ENCODE assay signal across 27 cellular contexts in the genomic region with DNA sequence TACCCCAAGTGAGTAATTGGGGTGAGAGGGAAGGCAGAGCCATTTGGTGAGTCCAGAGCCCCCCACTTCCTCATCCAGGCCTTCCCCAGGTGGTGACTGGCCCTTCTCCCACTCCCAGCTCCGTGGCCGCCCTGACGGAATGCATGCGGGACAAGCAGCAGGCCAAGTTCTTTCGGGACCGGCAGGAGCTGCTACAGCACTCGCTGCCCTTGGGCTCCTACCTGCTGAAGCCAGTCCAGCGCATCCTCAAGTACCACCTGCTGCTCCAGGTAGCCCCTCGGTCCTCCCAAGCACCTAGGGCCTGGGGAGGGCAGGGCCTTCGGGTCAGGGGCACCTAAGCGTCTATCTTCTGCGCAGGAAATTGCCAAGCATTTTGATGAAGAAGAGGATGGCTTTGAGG. TPM values are rescaled to one million over a fixed set of nuclear protein-coding genes. Genes with fewer than 3 reads are reported as not detected.
DNase-seq lines count a peak whose midpoint lies in the region; ATAC-seq, FAIRE-seq and TF ChIP-seq lines count a peak whose summit lies in the region.
"Had no signal": no experiment of that assay in that cellular context is flagged by ENCODE, and none has a peak within 500 bp of the region (broad histone marks: within the 10 kb centered on the region; RNA-seq: fewer than 3 reads in every experiment).

No MANE protein-coding gene starts in this region.

- CTCF ChIA-PET in HepG2 (lab: Yijun Ruan, JAX; ENCODE audit: low intra/inter-chr PET ratio, low total read pairs), result no interaction called here

- peaks cover 53% of the 10 kb centered on the region for H3K36me3 ChIP-seq in bronchial epithelial cell (ENCODE audit: control insufficient read depth, insufficient read depth, low read length)
- H3K36me3 ChIP-seq in HepG2 (replicated peaks in 1 of 2; ENCODE audit: control insufficient read depth in 1 of 2, insufficient read depth in 2 of 2, low read length in 2 of 2), result peaks cover 10 to 14% of the 10 kb centered on the region in 2 experiments; a peak in 3 of 5 replicates
- H3K36me3 ChIP-seq in upper lobe of right lung, result peaks cover 40% of the 10 kb centered on the region
- peaks cover 35 to 37% of the 10 kb centered on the region in 2 donors for H3K36me3 ChIP-seq in thyroid gland
- H3K36me3 ChIP-seq: uterus had no signal

- ATAC-seq in Right ventricle myocardium superior (ENCODE audit: poor library complexity) (no peak), Right ventricle myocardium inferior (no peak), HepG2 (no peak), upper lobe of right lung (no peak), HG03571 (IDR thresholded peaks at IDR 0.05; ENCODE audit: unreplicated experiment) (no peak)
- ATAC-seq: activated CD8-positive, alpha-beta T cell treated with anti-CD3 and anti-CD28 coated beads, Interleukin-2, amount 10 ng/mL, durations not matched to agents 7 days and 5 days; mucosa of descending colon; stimulated activated naive CD8-positive, alpha-beta T cell treated with anti-CD3 and anti-CD28 coated beads, Interleukin-15, Interleukin-2, amounts not matched to agents 100 U/mL and 50 U/mL, for 24 hours had no signal

- no peak overlapping the region for H2AFZ ChIP-seq in HepG2 (ENCODE audit: low read length)
- H2AFZ ChIP-seq: GM23248 had no signal

- no peaks in the 10 kb centered on the region for H4K20me1 ChIP-seq in HepG2 (ENCODE audit: insufficient read depth, low read length)

- peak; percentile 26 for DNase-seq in Right ventricle myocardium superior
- no peak for DNase-seq in Right ventricle myocardium inferior (ENCODE audit: missing footprints)
- DNase-seq in bronchial epithelial cell (ENCODE audit: low read depth), result no peak
- DNase-seq in HepG2 (ENCODE audit: low spot score), result no peak
- peak; percentile 55 for DNase-seq in upper lobe of right lung
- no peak for DNase-seq in thyroid gland
- no peak for DNase-seq in KBM-7
- DNase-seq: activated CD8-positive, alpha-beta T cell treated with anti-CD3 and anti-CD28 coated beads, Interleukin-2, amount 10 ng/mL, durations not matched to agents 7 days and 5 days; AML-193; CD4-positive, alpha-beta T cell; cortex of kidney; foreskin fibroblast; GM23248; NCI-H1048; NCI-H1694 treated with DMSO at 0.1 percent for 48 hours; NCI-H446 treated with DMSO at 0.1 percent for 48 hours; NCI-H774; SJCRH30; stimulated activated naive CD8-positive, alpha-beta T cell treated with anti-CD3 and anti-CD28 coated beads, Interleukin-15, Interleukin-2, amounts not matched to agents 100 U/mL and 50 U/mL, for 24 hours; T-helper 1 cell; uterus had no signal

- H3K27me3 ChIP-seq in bronchial epithelial cell (ENCODE audit: control insufficient read depth, insufficient read depth, low read length) (no peaks in the 10 kb centered on the region), HepG2 (ENCODE audit: control insufficient read depth in 1 of 2, insufficient read depth in 2 of 2, low read length in 2 of 2) (no peaks in the 10 kb centered on the region), upper lobe of right lung (no peaks in the 10 kb centered on the region), thyroid gland (no peaks in the 10 kb centered on the region)
- H3K27me3 ChIP-seq: cardiac muscle cell, esophagus muscularis mucosa, Peyer's patch, SJCRH30, uterus had no signal

- TF ChIP-seq EP300 in HepG2 (IDR thresholded peaks at IDR 0.05; ENCODE audit: low read depth in 2 of 2, low read length in 2 of 2), result no peak
- no peak for TF ChIP-seq EP300 in HepG2 (CRISPR knock-in tag; IDR thresholded peaks at IDR 0.05; ENCODE audit: borderline replicate concordance)

- peak; percentile 83 for FAIRE-seq in bronchial epithelial cell (lab: Jason Lieb, UNC)
- FAIRE-seq in HepG2 (lab: Jason Lieb, UNC), result no peak

- WGBS in HepG2 (ENCODE audit: low lambda C conversion rate), result 97% methylated on average over 5 of the region's 12 CpGs
- 87 to 93% methylated on average over 10 to 12 of the region's 12 CpGs for WGBS in thyroid gland, 2 donors

- no peak for TF ChIP-seq POLR2A in HepG2 (IDR thresholded peaks at IDR 0.05; ENCODE audit: insufficient read depth in 1 of 2, low read depth in 2 of 2, low read length in 2 of 2)
- TF ChIP-seq POLR2A in thyroid gland (IDR thresholded peaks at IDR 0.05), result no peak

- H3K27ac ChIP-seq in HepG2 (ENCODE audit: extremely low read length, insufficient read depth, low read length) (no peak overlapping the region), upper lobe of right lung (no peak overlapping the region), thyroid gland (no peak overlapping the region)
- H3K27ac ChIP-seq: cardiac muscle cell, esophagus muscularis mucosa, GM23248, Peyer's patch, SJCRH30 had no signal

- H3K79me2 ChIP-seq in HepG2 (ENCODE audit: insufficient read depth, low read length), result no peaks in the 10 kb centered on the region

- no peak overlapping the region for H3K4me2 ChIP-seq in HepG2 (ENCODE audit: low read depth, low read length)

- TF ChIP-seq RAD21 in HepG2 (CRISPR knock-in tag; IDR thresholded peaks at IDR 0.05), result no peak

- H3K4me1 ChIP-seq in HepG2 (ENCODE audit: insufficient read depth, low read length), result peaks cover 13% of the 10 kb centered on the region
- H3K4me1 ChIP-seq in upper lobe of right lung, result no peaks in the 10 kb centered on the region
- peaks cover 11 to 24% of the 10 kb centered on the region in 2 donors for H3K4me1 ChIP-seq in thyroid gland

- intact Hi-C loops in Right ventricle myocardium superior (cut with DNase I), result no loop called here
- intact Hi-C loops in Right ventricle myocardium inferior (cut with DNase I), result no loop called here
- intact Hi-C loops in HepG2 (cut with micrococcal nuclease; ENCODE audit: unreplicated experiment), result no loop called here
- intact Hi-C loops in upper lobe of right lung (cut with DNase I), result no loop called here
- intact Hi-C loops in thyroid gland (cut with DNase I), result no loop called here

- in situ Hi-C loops in HepG2 (cut with HindIII; ENCODE audit: extremely low pct_ligation_motif_present, low pct_unique_long_range_greater_than_20kb), result no loop called here
- in situ Hi-C loops in KBM-7 (cut with MboI; ENCODE audit: low pct_unique_long_range_greater_than_20kb, low sequenced_read_pairs), result no loop called here

- POLR2A ChIA-PET in HepG2 (lab: Yijun Ruan, JAX), result no interaction called here

- TF ChIP-seq CTCF in bronchial epithelial cell (IDR thresholded peaks at IDR 0.05; ENCODE audit: insufficient read depth, low read length, severe bottlenecking), result no peak
- no peak for TF ChIP-seq CTCF in HepG2 (CRISPR knock-in tag; IDR thresholded peaks at IDR 0.05)
- TF ChIP-seq CTCF in upper lobe of right lung (IDR thresholded peaks at IDR 0.05), result no peak
- TF ChIP-seq CTCF in thyroid gland (IDR thresholded peaks at IDR 0.05), result no peak

- no peak overlapping the region for H3K9ac ChIP-seq in HepG2 (ENCODE audit: insufficient read depth, low read depth, low read length)
- H3K9ac ChIP-seq: GM23248 had no signal

- H3K4me3 ChIP-seq in bronchial epithelial cell (ENCODE audit: low read depth, low read length) (no peak overlapping the region), HepG2 (replicated peaks in 1 of 3; ENCODE audit: insufficient read depth in 1 of 3, low read depth in 2 of 3, low read length in 3 of 3) (no peak overlapping the region), upper lobe of right lung (no peak overlapping the region), thyroid gland (replicated peaks in 1 of 3) (no peak overlapping the region)
- H3K4me3 ChIP-seq: cardiac muscle cell, esophagus muscularis mucosa, GM23248, mucosa of descending colon, Peyer's patch, SJCRH30, thoracic aorta, uterus had no signal

- no TSS peak for BruUV-seq in HepG2 (replicated peaks; lab: Mats Ljungman, UMichigan)

- no peaks in the 10 kb centered on the region for H3K9me3 ChIP-seq in HepG2 (ENCODE audit: low read length)
- H3K9me3 ChIP-seq in upper lobe of right lung, result no peaks in the 10 kb centered on the region
- H3K9me3 ChIP-seq in thyroid gland, result no peaks in the 10 kb centered on the region
- H3K9me3 ChIP-seq: esophagus muscularis mucosa, mucosa of descending colon, Peyer's patch, SJCRH30, thoracic aorta, uterus had no signal

TF ChIP-seq in HepG2, 621 proteins besides CTCF, POLR2A, EP300 and RAD21 (continues in another document):
- no peak for TF ChIP-seq PRMT3 (CRISPR knock-in tag; IDR thresholded peaks at IDR 0.05; ENCODE audit: borderline replicate concordance, low read depth)

RNA-seq across cellular contexts. Expression of a gene that starts 26.5 kb away (rescaled TPM):
- total RNA-seq in Right ventricle myocardium superior (16.6 TPM), Right ventricle myocardium inferior (19.6 TPM), bronchial epithelial cell (32.4 and 35.8 TPM in 2 replicates), HepG2 (2016; rRNA removed; fragmentation: Illumina TruSeq; extraction: Trizol) (9.5 and 9.8 TPM in 2 replicates), upper lobe of right lung (34.5 TPM), thyroid gland (10 to 100 TPM; 41.0 to 83.0 (median 54.6) TPM)
- 0.61 and 0.88 TPM in 2 replicates for total RNA-seq in HepG2 (2016; cell fraction: cytosol; rRNA removed; fragmentation: Illumina TruSeq; extraction: Trizol; ENCODE audit: low read depth)
- 7.2 and 11.8 TPM in 2 replicates for total RNA-seq in HepG2 (2016; cell fraction: insoluble cytoplasmic fraction; rRNA removed; fragmentation: Illumina TruSeq; extraction: Trizol)
- total RNA-seq in HepG2 (2016; cell fraction: membrane; rRNA removed; fragmentation: Illumina TruSeq; extraction: Trizol), result 5.6 and 6.4 TPM in 2 replicates
- total RNA-seq in HepG2 (2016; cell fraction: nucleus; rRNA removed; fragmentation: Illumina TruSeq; extraction: Trizol), result 9.3 and 10.4 TPM in 2 replicates
- 7.1 and 7.2 TPM in 2 replicates for polyA plus RNA-seq in HepG2 (2011; rRNA removed)
- polyA plus RNA-seq in HepG2 (2011; cell fraction: cytosol; rRNA removed), result 2.7 and 5.6 TPM in 2 replicates
- 13.8 and 16.9 TPM in 2 replicates for polyA plus RNA-seq in HepG2 (2011; cell fraction: nucleus; rRNA removed)
- polyA plus RNA-seq in HepG2 (2012), result 5.4 and 8.7 TPM in 2 replicates
- 0.60 and 0.61 TPM in 2 replicates for polyA plus RNA-seq in HepG2 (2016; cell fraction: cytosol; fragmentation: Illumina TruSeq; extraction: Trizol; ENCODE audit: low read depth)
- 6.0 and 8.8 TPM in 2 replicates for polyA plus RNA-seq in HepG2 (2016; cell fraction: insoluble cytoplasmic fraction; fragmentation: Illumina TruSeq; extraction: Trizol; ENCODE audit: low read depth)
- polyA plus RNA-seq in HepG2 (2016; cell fraction: membrane; fragmentation: Illumina TruSeq; extraction: Trizol; ENCODE audit: low read depth), result 2.1 and 2.2 TPM in 2 replicates
- 28.5 and 30.1 TPM in 2 replicates for polyA plus RNA-seq in HepG2 (2016; cell fraction: nucleus; fragmentation: Illumina TruSeq; extraction: Trizol; ENCODE audit: insufficient read depth, low read depth)
- polyA minus RNA-seq in HepG2 (2011; rRNA and poly(A)+ RNA removed; ENCODE audit: low replicate concordance), result 9.5 and 51.9 TPM in 2 replicates
- polyA minus RNA-seq in HepG2 (2011; cell fraction: cytosol; rRNA and poly(A)+ RNA removed), result 4.6 and 5.4 TPM in 2 replicates
- 5.1 and 12.0 TPM in 2 replicates for polyA minus RNA-seq in HepG2 (2011; cell fraction: nucleus; rRNA and poly(A)+ RNA removed)

Comparison
In these comparisons a context has a peak if more than half of its experiments do, and no peak if none do; other contexts are left out.
1. DNase-seq: peak in Right ventricle myocardium superior (single experiment) and upper lobe of right lung (single experiment); none in Right ventricle myocardium inferior (single experiment), bronchial epithelial cell (single experiment), HepG2 (single experiment), thyroid gland (0 of 2) and KBM-7 (single experiment).